8 cellular contexts compared by ENCODE assay signal in genomic region chr5:86880785-86881492, GRCh38.
DNase-seq lines count a peak whose midpoint lies in the region; ATAC-seq and TF ChIP-seq lines count a peak whose summit lies in the region.

No MANE protein-coding gene starts in this region.

- H3K4me3 ChIP-seq in HL-60 (replicated peaks; ENCODE audit: insufficient read depth, low read length): no peak overlapping the region

- peak; percentile 97 for ATAC-seq in GM21515 (IDR thresholded peaks at IDR 0.05; ENCODE audit: unreplicated experiment)

- H3K27ac ChIP-seq in HL-60 (replicated peaks): no peak overlapping the region

- peak; percentile 91 for DNase-seq in ELR (ENCODE audit: low read depth)
- DNase-seq in HL-60 (ENCODE audit: low read depth in 1 of 2, low spot score in 1 of 2): peak; percentile 29 to 34
- DNase-seq in NOMO-1 treated with DMSO at 0.1 percent for 48 hours (lab: John Stamatoyannopoulos, UW; ENCODE audit: unreplicated experiment): peak; percentile 70
- peak; percentile 56 for DNase-seq in activated naive CD4-positive, alpha-beta T cell treated with anti-CD3 and anti-CD28 coated beads, Interleukin-2, amount 10 ng/mL, durations not matched to agents 7 days and 5 days
- peak; percentile 26 for DNase-seq in glutamatergic neuron
- peak; percentile 23 for DNase-seq in progenitor cell of endocrine pancreas (ENCODE audit: low spot score, unreplicated experiment)
- no peak for DNase-seq in cortex of kidney (lab: John Stamatoyannopoulos, UW)

- no peak overlapping the region for H3K27ac Mint-ChIP-seq in activated naive CD4-positive, alpha-beta T cell treated with anti-CD3 and anti-CD28 coated beads, Interleukin-2, amount 10 ng/mL, durations not matched to agents 7 days and 5 days
- H3K27ac Mint-ChIP-seq in glutamatergic neuron (ENCODE audit: unreplicated experiment) (no peak overlapping the region), progenitor cell of endocrine pancreas (no peak overlapping the region)

- CTCF ChIA-PET in activated naive CD4-positive, alpha-beta T cell treated with anti-CD3 and anti-CD28 coated beads, Interleukin-2, amount 10 ng/mL, durations not matched to agents 7 days and 5 days (lab: Charles Lee): interaction anchor here (0.6 to 3.0 kb wide), 12 partner anchors 12 to 519 kb away, joined by 3 to 49 read pairs (median 4); no protein-coding TSS in a partner anchor

- H3K4me3 Mint-ChIP-seq in activated naive CD4-positive, alpha-beta T cell treated with anti-CD3 and anti-CD28 coated beads, Interleukin-2, amount 10 ng/mL, durations not matched to agents 7 days and 5 days: no peak overlapping the region
- no peak overlapping the region for H3K4me3 Mint-ChIP-seq in glutamatergic neuron (ENCODE audit: unreplicated experiment)
- no peak overlapping the region for H3K4me3 Mint-ChIP-seq in progenitor cell of endocrine pancreas (ENCODE audit: low read depth)

- TF ChIP-seq CTCF in HL-60 (IDR thresholded peaks at IDR 0.05; ENCODE audit: insufficient read depth, low read length) (peak; percentile 21), glutamatergic neuron (IDR thresholded peaks at IDR 0.05; ENCODE audit: partially characterized antibody, unreplicated experiment) (peak; percentile 67), progenitor cell of endocrine pancreas (IDR thresholded peaks at IDR 0.05; ENCODE audit: unreplicated experiment) (peak; percentile 83)

- H3K4me1 Mint-ChIP-seq in activated naive CD4-positive, alpha-beta T cell treated with anti-CD3 and anti-CD28 coated beads, Interleukin-2, amount 10 ng/mL, durations not matched to agents 7 days and 5 days: no peaks in the 10 kb centered on the region
- H3K4me1 Mint-ChIP-seq in glutamatergic neuron (ENCODE audit: low read depth, unreplicated experiment): peaks cover 24% of the 10 kb centered on the region
- peaks cover 18% of the 10 kb centered on the region for H3K4me1 Mint-ChIP-seq in progenitor cell of endocrine pancreas (ENCODE audit: low read depth)

- peaks cover 5% of the 10 kb centered on the region for H3K27me3 Mint-ChIP-seq in activated naive CD4-positive, alpha-beta T cell treated with anti-CD3 and anti-CD28 coated beads, Interleukin-2, amount 10 ng/mL, durations not matched to agents 7 days and 5 days
- H3K27me3 Mint-ChIP-seq in glutamatergic neuron (ENCODE audit: unreplicated experiment) (no peaks in the 10 kb centered on the region), progenitor cell of endocrine pancreas (no peaks in the 10 kb centered on the region)

- H3K27me3 ChIP-seq in HL-60 (ENCODE audit: insufficient read depth, poor library complexity, severe bottlenecking): no peaks in the 10 kb centered on the region

- no peaks in the 10 kb centered on the region for H3K36me3 Mint-ChIP-seq in activated naive CD4-positive, alpha-beta T cell treated with anti-CD3 and anti-CD28 coated beads, Interleukin-2, amount 10 ng/mL, durations not matched to agents 7 days and 5 days
- H3K36me3 Mint-ChIP-seq in glutamatergic neuron (ENCODE audit: unreplicated experiment): no peaks in the 10 kb centered on the region
- no peaks in the 10 kb centered on the region for H3K36me3 Mint-ChIP-seq in progenitor cell of endocrine pancreas (ENCODE audit: insufficient read depth)

- no peaks in the 10 kb centered on the region for H3K9me3 Mint-ChIP-seq in activated naive CD4-positive, alpha-beta T cell treated with anti-CD3 and anti-CD28 coated beads, Interleukin-2, amount 10 ng/mL, durations not matched to agents 7 days and 5 days
- no peaks in the 10 kb centered on the region for H3K9me3 Mint-ChIP-seq in glutamatergic neuron (ENCODE audit: unreplicated experiment)
- H3K9me3 Mint-ChIP-seq in progenitor cell of endocrine pancreas (ENCODE audit: low read depth): no peaks in the 10 kb centered on the region

Comparison
In these comparisons a context has a peak if more than half of its experiments do, and no peak if none do; other contexts are left out.
1. CTCF ChIP-seq: peak in every context shown above with its lines; median percentile 83 in progenitor cell of endocrine pancreas; 67 in glutamatergic neuron; 21 in HL-60.